In the genomic region with DNA sequence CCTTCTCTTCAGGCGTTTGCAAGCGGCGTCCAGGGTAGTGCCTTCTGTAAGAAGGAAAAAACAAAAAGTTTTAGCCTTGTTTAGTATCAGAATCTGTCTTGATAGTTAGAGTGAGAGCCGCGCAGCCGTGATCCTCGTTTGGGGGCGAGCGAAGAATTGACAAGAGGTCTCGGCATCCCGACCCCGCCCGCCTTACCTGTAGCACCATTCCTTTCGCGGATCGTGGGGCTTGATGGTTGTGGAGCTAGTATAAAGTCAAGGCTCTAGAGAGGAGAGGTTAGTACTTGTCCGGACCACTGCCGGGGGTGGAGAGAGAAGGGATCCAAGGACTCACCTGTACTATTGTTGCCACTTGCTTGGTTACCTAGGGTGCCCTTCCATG, we compare ENCODE assay signal across 8 cellular contexts. TPM values are rescaled to one million over a fixed set of nuclear protein-coding genes. Genes with fewer than 3 reads are reported as not detected.
DNase-seq lines count a peak whose midpoint lies in the region; TF ChIP-seq lines count a peak whose summit lies in the region.

No MANE protein-coding gene starts in this region.

- no peaks in the 10 kb centered on the region for H3K27me3 Mint-ChIP-seq in activated naive CD8-positive, alpha-beta T cell

- peak; percentile 31 for DNase-seq in DMS79 (lab: John Stamatoyannopoulos, UW)
- DNase-seq in HFF-Myc (ENCODE audit: extremely low read depth, low read depth) = no peak
- DNase-seq in NCI-H748 treated with DMSO at 0.1 percent for 48 hours (lab: John Stamatoyannopoulos, UW) = peak; percentile 37
- DNase-seq in cerebellar nuclear complex (lab: John Stamatoyannopoulos, UW) = no peak
- no peak for DNase-seq in NAMALWA (ENCODE audit: low spot score)

- H3K27me3 ChIP-seq in skeletal muscle tissue (ENCODE audit: control insufficient read depth in 3 of 3, insufficient read depth in 3 of 3, low read length in 3 of 3) = no peaks in the 10 kb centered on the region

- TF ChIP-seq CTCF in HFF-Myc (IDR thresholded peaks at IDR 0.05; ENCODE audit: low read depth, low read length, missing control alignments) = no peak

- peaks cover 0 to 6% (median 0%) of the 10 kb centered on the region in 3 donors for H3K36me3 ChIP-seq in skeletal muscle tissue (ENCODE audit: control insufficient read depth in 3 of 3, insufficient read depth in 3 of 3, low read length in 3 of 3)

- peaks cover 44% of the 10 kb centered on the region for H3K4me1 Mint-ChIP-seq in activated naive CD8-positive, alpha-beta T cell (ENCODE audit: low read depth)

- peak overlapping the region; percentile 97 for H3K4me3 Mint-ChIP-seq in activated naive CD8-positive, alpha-beta T cell

- peak overlapping the region; percentile 77 to 90 (median 85) for H3K9ac ChIP-seq in skeletal muscle tissue (ENCODE audit: low read depth in 1 of 3, low read length in 3 of 3)

- peak overlapping the region; percentile 14 for H3K27ac ChIP-seq in skeletal muscle tissue (ENCODE audit: low read depth, low read length)

- H3K4me3 ChIP-seq in HFF-Myc (replicated peaks; ENCODE audit: low read depth, low read length) (peak overlapping the region; percentile 95), iPS-11a (ENCODE audit: low read depth, low read length) (peak overlapping the region; percentile 89), skeletal muscle tissue (ENCODE audit: low read length in 3 of 3) (peak overlapping the region; percentile 78 to 98 (median 92))

- no peaks in the 10 kb centered on the region for H3K9me3 Mint-ChIP-seq in activated naive CD8-positive, alpha-beta T cell (ENCODE audit: low read depth)

- peaks cover 6 to 15% (median 14%) of the 10 kb centered on the region in 3 donors for H3K4me1 ChIP-seq in skeletal muscle tissue (ENCODE audit: control insufficient read depth in 3 of 3, insufficient read depth in 3 of 3, low read length in 3 of 3)

- H3K9me3 ChIP-seq in skeletal muscle tissue (ENCODE audit: control insufficient read depth in 3 of 3, low read length in 3 of 3) = no peaks in the 10 kb centered on the region

- peak overlapping the region; percentile 98 for H3K27ac Mint-ChIP-seq in activated naive CD8-positive, alpha-beta T cell

- peaks cover 13% of the 10 kb centered on the region for H3K36me3 Mint-ChIP-seq in activated naive CD8-positive, alpha-beta T cell

RNA-seq across cellular contexts. Expression of a gene that starts 0.5 kb away (rescaled TPM):
- total RNA-seq in skeletal muscle tissue = 13.6 TPM

RNA-seq across cellular contexts. Expression of a gene that starts 0.7 kb away (rescaled TPM):
- total RNA-seq in skeletal muscle tissue = 12.0 TPM

Comparison
In these comparisons a context has a peak if more than half of its experiments do, and no peak if none do; other contexts are left out.
1. DNase-seq: peak in DMS79 (single experiment) and NCI-H748 treated with DMSO at 0.1 percent for 48 hours (single experiment); none in HFF-Myc (single experiment), cerebellar nuclear complex (0 of 2) and NAMALWA (single experiment).
2. Peak in every context shown above with its lines, with median percentiles within 50 percentile points of each other: H3K4me3 ChIP-seq.